In the genomic region with DNA sequence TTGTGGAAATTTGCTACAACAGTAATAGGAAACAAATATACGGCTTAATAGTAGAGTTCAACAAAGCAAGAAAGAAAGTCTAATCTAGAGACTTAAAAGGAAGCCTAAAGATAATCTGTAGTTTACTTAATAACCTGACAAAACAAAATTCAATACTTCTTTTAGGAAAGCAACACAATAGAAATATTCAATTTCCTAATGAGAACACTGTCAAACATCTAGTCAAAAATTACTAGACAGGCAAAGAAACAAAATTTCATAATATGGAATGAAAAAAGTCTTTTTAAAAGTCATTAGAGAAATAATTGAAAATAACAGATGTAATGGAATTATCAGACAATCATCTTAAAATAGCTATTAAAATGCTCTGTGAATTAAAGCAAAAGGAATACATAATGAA, we compare ENCODE assay signal across 30 cellular contexts.
A peak's percentile ranks its signal among the peaks of the same experiment; 100 is the strongest.
DNase-seq lines count a peak whose midpoint lies in the region; FAIRE-seq and TF ChIP-seq lines count a peak whose summit lies in the region.
"Had no signal": no experiment of that assay in that cellular context is flagged by ENCODE, and none has a peak within 500 bp of the region (broad histone marks: within the 10 kb centered on the region; RNA-seq: fewer than 3 reads in every experiment).

No MANE protein-coding gene starts in this region.

- H3K4me1 ChIP-seq in HEK293 (ENCODE audit: control insufficient read depth, insufficient read depth, low read length) = no peaks in the 10 kb centered on the region
- no peaks in the 10 kb centered on the region for H3K4me1 ChIP-seq in small intestine (ENCODE audit: control insufficient read depth in 2 of 2, insufficient read depth in 1 of 2, low read depth in 1 of 2, low read length in 1 of 2)
- H3K4me1 ChIP-seq: A549; BE2C; BLaER1; BLaER1 treated with 17β-estradiol and CSF1 and Interleukin-3, amounts not matched to agents 10 nM and 100 nM; Caco-2 had no signal

- CTCF ChIA-PET in HEK293 (lab: Yijun Ruan, JAX) = no interaction called here

- WGBS in small intestine, 3 donors = 73 to 89% (median 89%) methylated on average over 1 of the region's 1 CpG

- DNase-seq in small intestine = no peak
- no peak for DNase-seq in activated CD4-positive, alpha-beta T cell treated with anti-CD3 and anti-CD28 coated beads for 1 hour
- DNase-seq in activated effector memory CD4-positive, alpha-beta T cell treated with Interleukin-2 at 50 U/mL for 16 hours = no peak
- DNase-seq: 8988T; ACHN; AML-193; BE2C; C1 segment of cervical spinal cord; Caco-2; Calu3; CD4-positive, alpha-beta memory T cell; CD4-positive, alpha-beta T cell; CD4-positive, CD25-positive, alpha-beta regulatory T cell; CD8-positive, alpha-beta memory T cell; CD8-positive, alpha-beta T cell; COR-L47; DMS 273 treated with DMSO at 0.1 percent for 48 hours; DMS153; DMS53; DMS79; DMS79 treated with DMSO at 0.1 percent for 48 hours; DND-41; EL had no signal

- no peaks in the 10 kb centered on the region for H3K27me3 ChIP-seq in small intestine (ENCODE audit: control insufficient read depth in 2 of 2, insufficient read depth in 2 of 2, low read length in 2 of 2)
- H3K27me3 ChIP-seq: BE2C; BLaER1; BLaER1 treated with 17β-estradiol and CSF1 and Interleukin-3, amounts not matched to agents 10 nM and 100 nM had no signal

- no peak overlapping the region for H3K4me3 ChIP-seq in HEK293 (ENCODE audit: low read depth, low read length)
- no peak overlapping the region for H3K4me3 ChIP-seq in small intestine (ENCODE audit: low read depth in 1 of 2, low read length in 2 of 2)
- H3K4me3 ChIP-seq: A549; BLaER1; BLaER1 treated with 17β-estradiol and CSF1 and Interleukin-3, amounts not matched to agents 10 nM and 100 nM had no signal

- H3K9me3 ChIP-seq in HEK293 (ENCODE audit: control insufficient read depth, insufficient read depth, low read depth, low read length) (no peaks in the 10 kb centered on the region), small intestine (ENCODE audit: control insufficient read depth, low read depth) (no peaks in the 10 kb centered on the region)
- H3K9me3 ChIP-seq: A549, BE2C, Caco-2 had no signal

- H3K27ac ChIP-seq in HEK293 (ENCODE audit: extremely low read depth, low read depth, low read length) (no peak overlapping the region), small intestine (ENCODE audit: low read depth in 1 of 2, low read length in 1 of 2) (no peak overlapping the region)
- H3K27ac ChIP-seq: 22Rv1; A549; BLaER1; BLaER1 treated with 17β-estradiol and CSF1 and Interleukin-3, amounts not matched to agents 10 nM and 100 nM; C4-2B had no signal

- no peak for TF ChIP-seq CTCF in HEK293 (tag by site-specific recombination; IDR thresholded peaks at IDR 0.05)

- FAIRE-seq in small intestine (lab: Jason Lieb, UNC) = peak; percentile 10
- FAIRE-seq: A549, D721Med had no signal

- POLR2A ChIA-PET in HEK293 (lab: Yijun Ruan, JAX) = no interaction called here

- H3K36me3 ChIP-seq in HEK293 (ENCODE audit: control insufficient read depth in 2 of 2, insufficient read depth in 1 of 2, low read length in 2 of 2) (no peaks in the 10 kb centered on the region), small intestine (ENCODE audit: control insufficient read depth in 2 of 2, insufficient read depth in 2 of 2, low read length in 2 of 2) (no peaks in the 10 kb centered on the region)
- H3K36me3 ChIP-seq: BE2C; BLaER1; BLaER1 treated with 17β-estradiol and CSF1 and Interleukin-3, amounts not matched to agents 10 nM and 100 nM had no signal

TF ChIP-seq in HEK293, 187 proteins besides CTCF, POLR2A, EP300 and RAD21:
- TF ChIP-seq ZNF26 (tag by site-specific recombination; IDR thresholded peaks at IDR 0.05) = peak; percentile 95
- TF ChIP-seq ZNF391 (tag by site-specific recombination; IDR thresholded peaks at IDR 0.05; ENCODE audit: borderline replicate concordance, low read depth) = no peak
- peak; percentile 80 for TF ChIP-seq SETDB1 (IDR thresholded peaks at IDR 0.05; ENCODE audit: insufficient read length, low read length)
